In the genomic region with DNA sequence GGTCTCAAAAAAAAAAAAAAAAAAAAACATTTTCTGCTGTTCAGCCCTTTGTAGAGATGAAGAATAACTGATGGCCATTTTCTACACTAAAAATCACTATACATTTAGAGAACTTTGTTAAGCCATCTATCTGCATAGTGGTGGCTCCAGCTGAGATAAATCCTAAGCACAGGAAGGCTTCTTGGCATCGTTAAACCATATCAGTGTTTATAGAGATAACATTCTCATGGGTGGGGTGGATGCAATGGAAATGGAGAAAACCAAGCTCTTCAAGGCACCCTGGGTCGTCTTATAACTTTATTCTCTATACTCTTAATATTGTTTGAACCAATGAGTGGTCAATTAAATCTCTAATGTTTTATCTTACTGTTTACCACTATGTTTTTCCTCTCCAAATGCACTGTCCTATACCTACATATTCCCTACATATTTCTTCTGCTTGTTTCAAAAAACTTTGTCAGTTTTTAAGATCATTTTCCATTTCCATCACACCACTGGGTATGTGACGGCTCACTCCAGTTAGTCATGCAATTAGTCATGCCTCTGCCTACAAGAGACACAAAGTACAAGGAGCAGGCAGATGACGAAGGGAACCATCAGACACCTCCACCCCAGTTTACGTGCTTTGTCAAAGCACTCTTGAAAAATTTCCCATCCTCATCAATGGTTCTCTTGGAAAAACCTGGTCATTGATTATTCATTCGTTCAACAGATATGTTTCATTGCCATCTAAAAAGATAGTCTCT, we compare ENCODE assay signal across 14 cellular contexts.
A peak's percentile ranks its signal among the peaks of the same experiment; 100 is the strongest.
DNase-seq lines count a peak whose midpoint lies in the region; ATAC-seq and TF ChIP-seq lines count a peak whose summit lies in the region.
"Had no signal": no experiment of that assay in that cellular context is flagged by ENCODE, and none has a peak within 500 bp of the region (broad histone marks: within the 10 kb centered on the region; RNA-seq: fewer than 3 reads in every experiment).

No MANE protein-coding gene starts in this region.

- no peak overlapping the region for H3K27ac ChIP-seq in transverse colon
- H3K27ac ChIP-seq: heart left ventricle had no signal

- intact Hi-C loops in activated T-helper 2 cell treated with anti-CD3 and anti-CD28 coated beads, Interferon-gamma antibody, Interleukin-2, Interleukin-4, amounts not matched to agents 10 μg/mL and 5 μg/mL and 100 μg/mL, durations not matched to agents 14 hours and 24 hours and 36 hours (cut with micrococcal nuclease) = loop anchor here (1.0 kb wide), 1 partner anchor 165 kb away; no protein-coding TSS in a partner anchor
- intact Hi-C loops in transverse colon (cut with DNase I; ENCODE audit: low total_unique reads) = no loop called here

- H3K36me3 ChIP-seq in transverse colon = no peaks in the 10 kb centered on the region

- H3K4me3 Mint-ChIP-seq in activated T-cell treated with anti-CD3 and anti-CD28 coated beads, Interleukin-2, amount 50 U/mL, for 24 hours = no peak overlapping the region
- H3K4me3 Mint-ChIP-seq in activated T-helper 2 cell treated with anti-CD3 and anti-CD28 coated beads, Interferon-gamma antibody, Interleukin-2, Interleukin-4, amounts not matched to agents 10 μg/mL and 5 μg/mL and 100 μg/mL, durations not matched to agents 14 hours and 24 hours and 36 hours (ENCODE audit: low read depth) = no peak overlapping the region
- H3K4me3 Mint-ChIP-seq in stimulated activated effector memory CD8-positive, alpha-beta T cell treated with anti-CD3 and anti-CD28 coated beads, Interleukin-12 subunit alpha, Interleukin-12 subunit beta, amount 100 ng/mL, for 72 hours = no peak overlapping the region
- H3K4me3 Mint-ChIP-seq: memory B cell had no signal

- no peak for DNase-seq in activated T-cell treated with anti-CD3 and anti-CD28 coated beads, Interleukin-2, amount 50 U/mL, for 24 hours
- no peak for DNase-seq in activated T-cell treated with anti-CD3 and anti-CD28 coated beads, Interleukin-2, amount 50 U/mL, for 1 hour
- DNase-seq in activated T-helper 2 cell treated with anti-CD3 and anti-CD28 coated beads, Interferon-gamma antibody, Interleukin-2, Interleukin-4, amounts not matched to agents 10 μg/mL and 5 μg/mL and 100 μg/mL, durations not matched to agents 14 hours and 24 hours and 36 hours (ENCODE audit: low spot score) = no peak
- DNase-seq in fibroblast of villous mesenchyme (ENCODE audit: low read depth) (peak; percentile 89), transverse colon (no peak), NCI-H2081 (lab: John Stamatoyannopoulos, UW) (no peak)
- DNase-seq in stimulated activated effector memory CD8-positive, alpha-beta T cell treated with anti-CD3 and anti-CD28 coated beads, Interleukin-12 subunit alpha, Interleukin-12 subunit beta, amount 100 ng/mL, for 72 hours (ENCODE audit: low spot score in 2 of 2) = no peak
- no peak for DNase-seq in stimulated activated CD4-positive, alpha-beta T cell treated with anti-CD3 and anti-CD28 coated beads, Interleukin-2, amount 100 ng/mL, for 24 hours
- DNase-seq: cerebellar nuclear complex, heart left ventricle, NCI-H2107, right cardiac atrium, T-helper 9 cell had no signal

- peak; percentile 49 for ATAC-seq in stimulated activated effector memory CD8-positive, alpha-beta T cell treated with anti-CD3 and anti-CD28 coated beads, Interleukin-12 subunit alpha, Interleukin-12 subunit beta, amount 100 ng/mL, for 72 hours

- TF ChIP-seq POLR2A in transverse colon (IDR thresholded peaks at IDR 0.05) = no peak

- TF ChIP-seq CTCF in fibroblast of villous mesenchyme (IDR thresholded peaks at IDR 0.05; ENCODE audit: insufficient read depth, low read depth, low read length) (no peak), transverse colon (IDR thresholded peaks at IDR 0.05) (no peak)

- H3K27me3 Mint-ChIP-seq in activated T-cell treated with anti-CD3 and anti-CD28 coated beads, Interleukin-2, amount 50 U/mL, for 24 hours = no peaks in the 10 kb centered on the region
- H3K27me3 Mint-ChIP-seq in activated T-helper 2 cell treated with anti-CD3 and anti-CD28 coated beads, Interferon-gamma antibody, Interleukin-2, Interleukin-4, amounts not matched to agents 10 μg/mL and 5 μg/mL and 100 μg/mL, durations not matched to agents 14 hours and 24 hours and 36 hours (ENCODE audit: low read depth) = no peaks in the 10 kb centered on the region

- 60 to 67% methylated on average over 5 to 6 of the region's 6 CpGs for WGBS in transverse colon (ENCODE audit: low coverage in 1 of 2), 2 donors

- no peaks in the 10 kb centered on the region for H3K4me1 Mint-ChIP-seq in activated T-cell treated with anti-CD3 and anti-CD28 coated beads, Interleukin-2, amount 50 U/mL, for 24 hours (ENCODE audit: low read depth)
- peaks cover 11% of the 10 kb centered on the region for H3K4me1 Mint-ChIP-seq in activated T-helper 2 cell treated with anti-CD3 and anti-CD28 coated beads, Interferon-gamma antibody, Interleukin-2, Interleukin-4, amounts not matched to agents 10 μg/mL and 5 μg/mL and 100 μg/mL, durations not matched to agents 14 hours and 24 hours and 36 hours (ENCODE audit: low read depth)
- H3K4me1 Mint-ChIP-seq in stimulated activated effector memory CD8-positive, alpha-beta T cell treated with anti-CD3 and anti-CD28 coated beads, Interleukin-12 subunit alpha, Interleukin-12 subunit beta, amount 100 ng/mL, for 72 hours = no peaks in the 10 kb centered on the region
- H3K4me1 Mint-ChIP-seq: memory B cell had no signal

- H3K4me3 ChIP-seq in fibroblast of villous mesenchyme (ENCODE audit: low read depth, low read length) (no peak overlapping the region), transverse colon (no peak overlapping the region)
- H3K4me3 ChIP-seq: heart left ventricle had no signal

- no peak for TF ChIP-seq EP300 in transverse colon (IDR thresholded peaks at IDR 0.05; ENCODE audit: low read depth)

- H3K9me3 ChIP-seq in transverse colon = no peaks in the 10 kb centered on the region
- H3K9me3 ChIP-seq: heart left ventricle had no signal

- H3K36me3 Mint-ChIP-seq in activated T-cell treated with anti-CD3 and anti-CD28 coated beads, Interleukin-2, amount 50 U/mL, for 24 hours (ENCODE audit: low read depth) = no peaks in the 10 kb centered on the region
- no peaks in the 10 kb centered on the region for H3K36me3 Mint-ChIP-seq in activated T-helper 2 cell treated with anti-CD3 and anti-CD28 coated beads, Interferon-gamma antibody, Interleukin-2, Interleukin-4, amounts not matched to agents 10 μg/mL and 5 μg/mL and 100 μg/mL, durations not matched to agents 14 hours and 24 hours and 36 hours (ENCODE audit: low read depth)
- no peaks in the 10 kb centered on the region for H3K36me3 Mint-ChIP-seq in stimulated activated effector memory CD8-positive, alpha-beta T cell treated with anti-CD3 and anti-CD28 coated beads, Interleukin-12 subunit alpha, Interleukin-12 subunit beta, amount 100 ng/mL, for 72 hours
- H3K36me3 Mint-ChIP-seq: memory B cell had no signal

- no peaks in the 10 kb centered on the region for H3K27me3 ChIP-seq in transverse colon
- H3K27me3 ChIP-seq: heart left ventricle had no signal

- peak overlapping the region; percentile 33 for H3K27ac Mint-ChIP-seq in activated T-cell treated with anti-CD3 and anti-CD28 coated beads, Interleukin-2, amount 50 U/mL, for 24 hours
- peak overlapping the region; percentile 73 for H3K27ac Mint-ChIP-seq in activated T-helper 2 cell treated with anti-CD3 and anti-CD28 coated beads, Interferon-gamma antibody, Interleukin-2, Interleukin-4, amounts not matched to agents 10 μg/mL and 5 μg/mL and 100 μg/mL, durations not matched to agents 14 hours and 24 hours and 36 hours
- H3K27ac Mint-ChIP-seq in stimulated activated effector memory CD8-positive, alpha-beta T cell treated with anti-CD3 and anti-CD28 coated beads, Interleukin-12 subunit alpha, Interleukin-12 subunit beta, amount 100 ng/mL, for 72 hours = no peak overlapping the region
- H3K27ac Mint-ChIP-seq: memory B cell had no signal

- no peaks in the 10 kb centered on the region for H3K4me1 ChIP-seq in transverse colon

- no peaks in the 10 kb centered on the region for H3K9me3 Mint-ChIP-seq in activated T-cell treated with anti-CD3 and anti-CD28 coated beads, Interleukin-2, amount 50 U/mL, for 24 hours
- H3K9me3 Mint-ChIP-seq in activated T-helper 2 cell treated with anti-CD3 and anti-CD28 coated beads, Interferon-gamma antibody, Interleukin-2, Interleukin-4, amounts not matched to agents 10 μg/mL and 5 μg/mL and 100 μg/mL, durations not matched to agents 14 hours and 24 hours and 36 hours = no peaks in the 10 kb centered on the region
- H3K9me3 Mint-ChIP-seq in stimulated activated effector memory CD8-positive, alpha-beta T cell treated with anti-CD3 and anti-CD28 coated beads, Interleukin-12 subunit alpha, Interleukin-12 subunit beta, amount 100 ng/mL, for 72 hours = no peaks in the 10 kb centered on the region
- H3K9me3 Mint-ChIP-seq: memory B cell had no signal

- in situ Hi-C loops in transverse colon (cut with MboI; ENCODE audit: low pct_ligation_motif_present in 1 of 4, low pct_unique_long_range_greater_than_20kb in 1 of 4, low sequenced_read_pairs in 3 of 4) = no loop called here
